ENCODE assay signal across 17 cellular contexts in genomic region chr14:91378945-91379932, GRCh38. TPM values are rescaled to one million over a fixed set of nuclear protein-coding genes. Genes with fewer than 3 reads are reported as not detected.
DNase-seq lines count a peak whose midpoint lies in the region; TF ChIP-seq lines count a peak whose summit lies in the region.
"Had no signal": no experiment of that assay in that cellular context is flagged by ENCODE, and none has a peak within 500 bp of the region (broad histone marks: within the 10 kb centered on the region; RNA-seq: fewer than 3 reads in every experiment).

No MANE protein-coding gene starts in this region.

- H3K4me1 ChIP-seq in subcutaneous abdominal adipose tissue (ENCODE audit: control insufficient read depth in 5 of 5, insufficient read depth in 5 of 5, low read length in 5 of 5) (peaks cover 6 to 72% (median 48%) of the 10 kb centered on the region in 5 donors), testis (peaks cover 10% of the 10 kb centered on the region)
- H3K4me1 ChIP-seq: SJSA1 had no signal

- peaks cover 100% of the 10 kb centered on the region for H3K4me1 Mint-ChIP-seq in activated naive CD4-positive, alpha-beta T cell treated with anti-CD3 and anti-CD28 coated beads, Interleukin-2, amount 50 U/mL, for 24 hours
- H3K4me1 Mint-ChIP-seq in dendritic cell treated with granulocyte-macrophage colony-stimulating factor and Interleukin-4, amounts not matched to agents 40 ng/mL and 50 ng/mL, for 4 days (ENCODE audit: low read depth) = peaks cover 88% of the 10 kb centered on the region

- H3K27me3 Mint-ChIP-seq in activated naive CD4-positive, alpha-beta T cell treated with anti-CD3 and anti-CD28 coated beads, Interleukin-2, amount 50 U/mL, for 24 hours = no peaks in the 10 kb centered on the region
- peaks cover 28% of the 10 kb centered on the region for H3K27me3 Mint-ChIP-seq in dendritic cell treated with granulocyte-macrophage colony-stimulating factor and Interleukin-4, amounts not matched to agents 40 ng/mL and 50 ng/mL, for 4 days

- no peaks in the 10 kb centered on the region for H3K36me3 ChIP-seq in subcutaneous abdominal adipose tissue (ENCODE audit: control insufficient read depth in 5 of 5, insufficient read depth in 5 of 5, low read length in 5 of 5)
- no peaks in the 10 kb centered on the region for H3K36me3 ChIP-seq in testis (ENCODE audit: low read depth, missing control alignments)
- H3K36me3 ChIP-seq: SJSA1, suprapubic skin had no signal

- 79 to 80% methylated on average over 20 to 24 of the region's 24 CpGs for WGBS in testis, 2 donors

- no peak for DNase-seq in activated naive CD4-positive, alpha-beta T cell treated with anti-CD3 and anti-CD28 coated beads, Interleukin-2, amount 50 U/mL, for 16 hours
- DNase-seq in RWPE1 (ENCODE audit: low spot score) = no peak
- no peak for DNase-seq in testis
- DNase-seq in NK-92 treated with Interleukin-12 subunit alpha and Interleukin-12 subunit beta, amount 100 ng/mL, for 24 hours (lab: John Stamatoyannopoulos, UW) = no peak
- DNase-seq in NCI-H2171 treated with DMSO at 0.1 percent for 48 hours (lab: John Stamatoyannopoulos, UW) = no peak
- DNase-seq: aorta, GDM1, GM23248, hippocampal formation, IMR-90, mammary epithelial cell, NCI-H2227 treated with DMSO at 0.1 percent for 48 hours had no signal

- peak overlapping the region in 2 of 5 donors; percentile 11 to 16 for H3K9ac ChIP-seq in subcutaneous abdominal adipose tissue (ENCODE audit: low read length in 5 of 5)
- H3K9ac ChIP-seq: GM23248 had no signal

- H3K27me3 ChIP-seq in subcutaneous abdominal adipose tissue (ENCODE audit: control insufficient read depth in 5 of 5, insufficient read depth in 4 of 5, low read length in 5 of 5) (no peaks in the 10 kb centered on the region), testis (no peaks in the 10 kb centered on the region)
- H3K27me3 ChIP-seq: SJSA1, suprapubic skin had no signal

- TF ChIP-seq CTCF in RWPE1 (conservative IDR thresholded peaks at IDR 0.05; ENCODE audit: low read depth) (no peak), testis (IDR thresholded peaks at IDR 0.05) (no peak)

- H3K4me3 Mint-ChIP-seq in activated naive CD4-positive, alpha-beta T cell treated with anti-CD3 and anti-CD28 coated beads, Interleukin-2, amount 50 U/mL, for 24 hours = no peak overlapping the region
- no peak overlapping the region for H3K4me3 Mint-ChIP-seq in dendritic cell treated with granulocyte-macrophage colony-stimulating factor and Interleukin-4, amounts not matched to agents 40 ng/mL and 50 ng/mL, for 4 days

- H3K4me3 ChIP-seq in subcutaneous abdominal adipose tissue (ENCODE audit: low read depth in 1 of 5, low read length in 5 of 5) = no peak overlapping the region
- H3K4me3 ChIP-seq in testis = no peak overlapping the region
- H3K4me3 ChIP-seq: GM23248, SJSA1, suprapubic skin had no signal

- POLR2A ChIA-PET in RWPE1 (lab: Yijun Ruan, JAX; ENCODE audit: low non-redundant PET) = no interaction called here

- CTCF ChIA-PET in RWPE1 (lab: Yijun Ruan, JAX) = interaction anchor here (0.6 kb wide), 3 partner anchors 21 to 48 kb away, joined by 3 to 4 read pairs (median 3); no protein-coding TSS in a partner anchor

- no peak for TF ChIP-seq POLR2A in testis (IDR thresholded peaks at IDR 0.05)

- intact Hi-C loops in dendritic cell treated with granulocyte-macrophage colony-stimulating factor and Interleukin-4, amounts not matched to agents 40 ng/mL and 50 ng/mL, for 4 days (cut with micrococcal nuclease) = no loop called here
- intact Hi-C loops in testis (cut with DNase I; ENCODE audit: low total_unique reads) = no loop called here

- peak overlapping the region; percentile 74 for H3K27ac Mint-ChIP-seq in activated naive CD4-positive, alpha-beta T cell treated with anti-CD3 and anti-CD28 coated beads, Interleukin-2, amount 50 U/mL, for 24 hours
- H3K27ac Mint-ChIP-seq in dendritic cell treated with granulocyte-macrophage colony-stimulating factor and Interleukin-4, amounts not matched to agents 40 ng/mL and 50 ng/mL, for 4 days = peak overlapping the region; percentile 72

- H3K27ac ChIP-seq in RWPE1 (peak overlapping the region; percentile 49), subcutaneous abdominal adipose tissue (ENCODE audit: low read depth, low read length) (peak overlapping the region; percentile 60), testis (no peak overlapping the region)
- H3K27ac ChIP-seq: GM23248, SJSA1, suprapubic skin had no signal

- peaks cover 10% of the 10 kb centered on the region for H3K36me3 Mint-ChIP-seq in activated naive CD4-positive, alpha-beta T cell treated with anti-CD3 and anti-CD28 coated beads, Interleukin-2, amount 50 U/mL, for 24 hours
- H3K36me3 Mint-ChIP-seq in dendritic cell treated with granulocyte-macrophage colony-stimulating factor and Interleukin-4, amounts not matched to agents 40 ng/mL and 50 ng/mL, for 4 days (ENCODE audit: low read depth) = no peaks in the 10 kb centered on the region

- H3K9me3 Mint-ChIP-seq in activated naive CD4-positive, alpha-beta T cell treated with anti-CD3 and anti-CD28 coated beads, Interleukin-2, amount 50 U/mL, for 24 hours = no peaks in the 10 kb centered on the region
- no peaks in the 10 kb centered on the region for H3K9me3 Mint-ChIP-seq in dendritic cell treated with granulocyte-macrophage colony-stimulating factor and Interleukin-4, amounts not matched to agents 40 ng/mL and 50 ng/mL, for 4 days

- no peaks in the 10 kb centered on the region for H3K9me3 ChIP-seq in subcutaneous abdominal adipose tissue (ENCODE audit: control insufficient read depth in 5 of 5, low read length in 5 of 5)
- H3K9me3 ChIP-seq in testis = no peaks in the 10 kb centered on the region
- H3K9me3 ChIP-seq: SJSA1, suprapubic skin had no signal

RNA-seq across cellular contexts. Expression of gene CCDC88C, which starts 38.4 kb away (rescaled TPM):
- total RNA-seq in testis = 10 to 100 TPM; 47.4 to 51.3 TPM
- 36.5 TPM for polyA plus RNA-seq in testis (ENCODE audit: insufficient read depth, low read depth, low replicate concordance)
- total RNA-seq: GM23248, SJSA1 had no signal
- polyA plus RNA-seq: GM23248 had no signal

Comparison
In these comparisons a context has a peak if more than half of its experiments do, and no peak if none do; other contexts are left out.
1. H3K27ac ChIP-seq: peak in RWPE1 (single experiment) and subcutaneous abdominal adipose tissue (single experiment); none in testis (0 of 2).